ENCODE assay signal across 8 cellular contexts in genomic region chrX:154123241-154124219, GRCh38. TPM values are rescaled to one million over a fixed set of nuclear protein-coding genes. Genes with fewer than 3 reads are reported as not detected.
A peak's percentile ranks its signal among the peaks of the same experiment; 100 is the strongest.
DNase-seq lines count a peak whose midpoint lies in the region; ATAC-seq, FAIRE-seq and TF ChIP-seq lines count a peak whose summit lies in the region.

No MANE protein-coding gene starts in this region.

- peak; percentile 75 for ATAC-seq in CD8-positive, alpha-beta T cell
- ATAC-seq in activated CD8-positive, alpha-beta T cell treated with anti-CD3 and anti-CD28 coated beads for 36 hours: peak; percentile 67
- ATAC-seq in HepG2 (peak; percentile 48; the same call in 1 of the 3 replicates), GM21447 (IDR thresholded peaks at IDR 0.05; ENCODE audit: unreplicated experiment) (no peak)

- peaks cover 31% of the 10 kb centered on the region for H3K4me1 ChIP-seq in CD8-positive, alpha-beta T cell (ENCODE audit: insufficient read depth, low read length)
- H3K4me1 ChIP-seq in HepG2 (ENCODE audit: insufficient read depth, low read length): no peaks in the 10 kb centered on the region; the same call in 1 of the 2 replicates

- no TSS peak for BruUV-seq in HepG2 (replicated peaks; lab: Mats Ljungman, UMichigan)

- DNase-seq in CD8-positive, alpha-beta T cell: peak in 4 of 7 experiments; percentile 25 to 38 (median 26)
- DNase-seq in LHCN-M2 (ENCODE audit: low read depth) (peak; percentile 2), HepG2 (ENCODE audit: low spot score) (peak; percentile 24), COR-L47 (lab: John Stamatoyannopoulos, UW) (no peak), urothelium cell line (ENCODE audit: low spot score) (no peak), AG08396 (ENCODE audit: low spot score) (no peak)
- peak; percentile 37 for DNase-seq in activated CD8-positive, alpha-beta T cell treated with anti-CD3 and anti-CD28 coated beads for 36 hours

- intact Hi-C loops in CD8-positive, alpha-beta T cell (cut with DNase I, micrococcal nuclease): loop anchor here in 1 of 2 experiments (2.0 kb wide), 1 partner anchor 25 kb away; no protein-coding TSS in a partner anchor
- intact Hi-C loops in activated CD8-positive, alpha-beta T cell treated with anti-CD3 and anti-CD28 coated beads for 36 hours (cut with micrococcal nuclease): no loop called here
- intact Hi-C loops in HepG2 (cut with micrococcal nuclease; ENCODE audit: unreplicated experiment): no loop called here

- H3K4me3 ChIP-seq in CD8-positive, alpha-beta T cell (ENCODE audit: low read depth, low read length): no peak overlapping the region
- no peak overlapping the region for H3K4me3 ChIP-seq in HepG2 (replicated peaks in 1 of 3; ENCODE audit: insufficient read depth in 1 of 3, low read depth in 2 of 3, low read length in 3 of 3)

- no peak overlapping the region for H3K9ac ChIP-seq in HepG2 (ENCODE audit: insufficient read depth, low read depth, low read length)

- no peaks in the 10 kb centered on the region for H3K9me3 Mint-ChIP-seq in CD8-positive, alpha-beta T cell
- no peaks in the 10 kb centered on the region for H3K9me3 Mint-ChIP-seq in activated CD8-positive, alpha-beta T cell treated with anti-CD3 and anti-CD28 coated beads for 36 hours

- H3K4me1 Mint-ChIP-seq in CD8-positive, alpha-beta T cell (ENCODE audit: low read depth): peaks cover 18% of the 10 kb centered on the region
- H3K4me1 Mint-ChIP-seq in activated CD8-positive, alpha-beta T cell treated with anti-CD3 and anti-CD28 coated beads for 36 hours (ENCODE audit: low read depth): peaks cover 15% of the 10 kb centered on the region

- POLR2A ChIA-PET in CD8-positive, alpha-beta T cell (lab: Charles Lee): interaction anchor here (0.7 to 1.4 kb wide), 3 partner anchors 26 to 179 kb away, joined by 3 to 5 read pairs (median 4); partner anchors contain the start of gene MECP2
- POLR2A ChIA-PET in activated CD8-positive, alpha-beta T cell treated with anti-CD3 and anti-CD28 coated beads for 36 hours (lab: Charles Lee): no interaction called here
- POLR2A ChIA-PET in HepG2 (lab: Yijun Ruan, JAX): no interaction called here

- CTCF ChIA-PET in CD8-positive, alpha-beta T cell (lab: Charles Lee): interaction anchor here (2.8 kb wide), 1 partner anchor 13 kb away, joined by 13 read pairs; no protein-coding TSS in a partner anchor
- CTCF ChIA-PET in activated CD8-positive, alpha-beta T cell treated with anti-CD3 and anti-CD28 coated beads for 36 hours (lab: Charles Lee): interaction anchor here (1.0 kb wide), 1 partner anchor 14 kb away, joined by 4 read pairs; no protein-coding TSS in a partner anchor
- CTCF ChIA-PET in HepG2 (lab: Yijun Ruan, JAX; ENCODE audit: low intra/inter-chr PET ratio, low total read pairs): no interaction called here

- no peak for TF ChIP-seq RAD21 in HepG2 (CRISPR knock-in tag; IDR thresholded peaks at IDR 0.05)

- no peak for TF ChIP-seq EP300 in HepG2 (IDR thresholded peaks at IDR 0.05; ENCODE audit: low read depth in 2 of 2, low read length in 2 of 2)
- no peak for TF ChIP-seq EP300 in HepG2 (CRISPR knock-in tag; IDR thresholded peaks at IDR 0.05; ENCODE audit: borderline replicate concordance)

- 22% methylated on average over 8 of the region's 22 CpGs for WGBS in HepG2 (ENCODE audit: low lambda C conversion rate)

- H3K9me3 ChIP-seq in CD8-positive, alpha-beta T cell (ENCODE audit: low read length): no peaks in the 10 kb centered on the region
- no peaks in the 10 kb centered on the region for H3K9me3 ChIP-seq in HepG2 (ENCODE audit: low read length)

- no peak for TF ChIP-seq POLR2A in HepG2 (IDR thresholded peaks at IDR 0.05; ENCODE audit: insufficient read depth in 1 of 2, low read depth in 2 of 2, low read length in 2 of 2)

- H2AFZ ChIP-seq in HepG2 (ENCODE audit: low read length): no peak overlapping the region

- H3K27ac Mint-ChIP-seq in CD8-positive, alpha-beta T cell: no peak overlapping the region
- H3K27ac Mint-ChIP-seq in activated CD8-positive, alpha-beta T cell treated with anti-CD3 and anti-CD28 coated beads for 36 hours: peak overlapping the region; percentile 63

- no peak for TF ChIP-seq CTCF in CD8-positive, alpha-beta T cell (IDR thresholded peaks at IDR 0.05)
- no peak for TF ChIP-seq CTCF in activated CD8-positive, alpha-beta T cell treated with anti-CD3 and anti-CD28 coated beads for 36 hours (IDR thresholded peaks at IDR 0.05)
- TF ChIP-seq CTCF in HepG2 (CRISPR knock-in tag; IDR thresholded peaks at IDR 0.05): no peak

- no peaks in the 10 kb centered on the region for H3K36me3 Mint-ChIP-seq in CD8-positive, alpha-beta T cell
- no peaks in the 10 kb centered on the region for H3K36me3 Mint-ChIP-seq in activated CD8-positive, alpha-beta T cell treated with anti-CD3 and anti-CD28 coated beads for 36 hours (ENCODE audit: low read depth)

- H4K20me1 ChIP-seq in HepG2 (ENCODE audit: insufficient read depth, low read length): no peaks in the 10 kb centered on the region

- FAIRE-seq in HepG2 (lab: Jason Lieb, UNC) (peak; percentile 67), urothelium cell line (lab: Jason Lieb, UNC) (no peak)

- in situ Hi-C loops in HepG2 (cut with HindIII; ENCODE audit: extremely low pct_ligation_motif_present, low pct_unique_long_range_greater_than_20kb): no loop called here

- peak overlapping the region; percentile 40 for H3K4me3 Mint-ChIP-seq in CD8-positive, alpha-beta T cell
- H3K4me3 Mint-ChIP-seq in activated CD8-positive, alpha-beta T cell treated with anti-CD3 and anti-CD28 coated beads for 36 hours: no peak overlapping the region

- H3K27me3 Mint-ChIP-seq in CD8-positive, alpha-beta T cell (ENCODE audit: low read depth): no peaks in the 10 kb centered on the region
- no peaks in the 10 kb centered on the region for H3K27me3 Mint-ChIP-seq in activated CD8-positive, alpha-beta T cell treated with anti-CD3 and anti-CD28 coated beads for 36 hours

- no peaks in the 10 kb centered on the region for H3K79me2 ChIP-seq in HepG2 (ENCODE audit: insufficient read depth, low read length)

- no peak overlapping the region for H3K4me2 ChIP-seq in HepG2 (ENCODE audit: low read depth, low read length)

- H3K27ac ChIP-seq in CD8-positive, alpha-beta T cell (ENCODE audit: low read depth, low read length): no peak overlapping the region
- no peak overlapping the region for H3K27ac ChIP-seq in HepG2 (ENCODE audit: extremely low read length, insufficient read depth, low read length)

- H3K27me3 ChIP-seq in CD8-positive, alpha-beta T cell (ENCODE audit: insufficient read depth, low read length): no peaks in the 10 kb centered on the region
- no peaks in the 10 kb centered on the region for H3K27me3 ChIP-seq in HepG2 (ENCODE audit: control insufficient read depth in 1 of 2, insufficient read depth in 2 of 2, low read length in 2 of 2)

- no peaks in the 10 kb centered on the region for H3K36me3 ChIP-seq in CD8-positive, alpha-beta T cell (ENCODE audit: insufficient read depth, low read length)
- no peaks in the 10 kb centered on the region for H3K36me3 ChIP-seq in HepG2 (replicated peaks in 1 of 2; ENCODE audit: control insufficient read depth in 1 of 2, insufficient read depth in 2 of 2, low read length in 2 of 2)

RNA-seq across cellular contexts. Expression of gene OPN1LW, which starts 20.5 kb away (rescaled TPM):
- not detected for total RNA-seq in CD8-positive, alpha-beta T cell
- total RNA-seq in LHCN-M2 (2014; rRNA removed) (not detected in 2 replicates), HepG2 (2016; rRNA removed; fragmentation: Illumina TruSeq; extraction: Trizol) (not detected in 2 replicates)
- not detected for polyA plus RNA-seq in LHCN-M2 (2012)
- total RNA-seq in activated CD8-positive, alpha-beta T cell treated with anti-CD3 and anti-CD28 coated beads for 36 hours: not detected
- total RNA-seq in HepG2 (2016; cell fraction: cytosol; rRNA removed; fragmentation: Illumina TruSeq; extraction: Trizol; ENCODE audit: low read depth): not detected in 2 replicates
- not detected in 2 replicates for total RNA-seq in HepG2 (2016; cell fraction: insoluble cytoplasmic fraction; rRNA removed; fragmentation: Illumina TruSeq; extraction: Trizol)
- total RNA-seq in HepG2 (2016; cell fraction: membrane; rRNA removed; fragmentation: Illumina TruSeq; extraction: Trizol): not detected in 2 replicates
- total RNA-seq in HepG2 (2016; cell fraction: nucleus; rRNA removed; fragmentation: Illumina TruSeq; extraction: Trizol): not detected in 2 replicates
- polyA plus RNA-seq in HepG2 (2011; rRNA removed): not detected in 2 replicates
- polyA plus RNA-seq in HepG2 (2011; cell fraction: cytosol; rRNA removed): not detected in 2 replicates
- not detected in 2 replicates for polyA plus RNA-seq in HepG2 (2011; cell fraction: nucleus; rRNA removed)
- not detected in 2 replicates for polyA plus RNA-seq in HepG2 (2012)
- polyA plus RNA-seq in HepG2 (2016; cell fraction: cytosol; fragmentation: Illumina TruSeq; extraction: Trizol; ENCODE audit: low read depth): not detected in 2 replicates
- polyA plus RNA-seq in HepG2 (2016; cell fraction: insoluble cytoplasmic fraction; fragmentation: Illumina TruSeq; extraction: Trizol; ENCODE audit: low read depth): not detected in 2 replicates
- not detected in 2 replicates for polyA plus RNA-seq in HepG2 (2016; cell fraction: membrane; fragmentation: Illumina TruSeq; extraction: Trizol; ENCODE audit: low read depth)
- not detected in 2 replicates for polyA plus RNA-seq in HepG2 (2016; cell fraction: nucleus; fragmentation: Illumina TruSeq; extraction: Trizol; ENCODE audit: insufficient read depth, low read depth)
- polyA minus RNA-seq in HepG2 (2011; rRNA and poly(A)+ RNA removed; ENCODE audit: low replicate concordance): not detected in 2 replicates
- polyA minus RNA-seq in HepG2 (2011; cell fraction: cytosol; rRNA and poly(A)+ RNA removed): not detected in 2 replicates
- polyA minus RNA-seq in HepG2 (2011; cell fraction: nucleus; rRNA and poly(A)+ RNA removed): not detected in 2 replicates

RNA-seq across cellular contexts. Expression of gene MECP2, which starts 26.0 kb away (rescaled TPM):
- total RNA-seq in CD8-positive, alpha-beta T cell: 100 to 1,000 TPM; 106 to 204 TPM
- total RNA-seq in LHCN-M2 (2014; rRNA removed) (23.8 and 23.9 TPM in 2 replicates), HepG2 (2016; rRNA removed; fragmentation: Illumina TruSeq; extraction: Trizol) (16.4 and 18.1 TPM in 2 replicates)
- 14.6 TPM for polyA plus RNA-seq in LHCN-M2 (2012)
- total RNA-seq in activated CD8-positive, alpha-beta T cell treated with anti-CD3 and anti-CD28 coated beads for 36 hours: 10 to 100 TPM; 63.7 to 65.1 TPM
- 12.6 and 12.7 TPM in 2 replicates for total RNA-seq in HepG2 (2016; cell fraction: cytosol; rRNA removed; fragmentation: Illumina TruSeq; extraction: Trizol; ENCODE audit: low read depth)
- 15.3 and 17.0 TPM in 2 replicates for total RNA-seq in HepG2 (2016; cell fraction: insoluble cytoplasmic fraction; rRNA removed; fragmentation: Illumina TruSeq; extraction: Trizol)
- 27.1 and 27.7 TPM in 2 replicates for total RNA-seq in HepG2 (2016; cell fraction: membrane; rRNA removed; fragmentation: Illumina TruSeq; extraction: Trizol)
- 18.4 and 26.4 TPM in 2 replicates for total RNA-seq in HepG2 (2016; cell fraction: nucleus; rRNA removed; fragmentation: Illumina TruSeq; extraction: Trizol)
- polyA plus RNA-seq in HepG2 (2011; rRNA removed): 7.9 and 8.0 TPM in 2 replicates
- 4.6 and 4.7 TPM in 2 replicates for polyA plus RNA-seq in HepG2 (2011; cell fraction: cytosol; rRNA removed)
- polyA plus RNA-seq in HepG2 (2011; cell fraction: nucleus; rRNA removed): 19.4 and 22.3 TPM in 2 replicates
- 8.3 and 9.6 TPM in 2 replicates for polyA plus RNA-seq in HepG2 (2012)
- polyA plus RNA-seq in HepG2 (2016; cell fraction: cytosol; fragmentation: Illumina TruSeq; extraction: Trizol; ENCODE audit: low read depth): 15.2 and 15.6 TPM in 2 replicates
- polyA plus RNA-seq in HepG2 (2016; cell fraction: insoluble cytoplasmic fraction; fragmentation: Illumina TruSeq; extraction: Trizol; ENCODE audit: low read depth): 11.9 and 15.9 TPM in 2 replicates
- polyA plus RNA-seq in HepG2 (2016; cell fraction: membrane; fragmentation: Illumina TruSeq; extraction: Trizol; ENCODE audit: low read depth): 22.5 and 23.0 TPM in 2 replicates
- 21.4 and 24.2 TPM in 2 replicates for polyA plus RNA-seq in HepG2 (2016; cell fraction: nucleus; fragmentation: Illumina TruSeq; extraction: Trizol; ENCODE audit: insufficient read depth, low read depth)
- polyA minus RNA-seq in HepG2 (2011; rRNA and poly(A)+ RNA removed; ENCODE audit: low replicate concordance): 17.0 and 27.8 TPM in 2 replicates
- 3.6 and 5.0 TPM in 2 replicates for polyA minus RNA-seq in HepG2 (2011; cell fraction: cytosol; rRNA and poly(A)+ RNA removed)
- polyA minus RNA-seq in HepG2 (2011; cell fraction: nucleus; rRNA and poly(A)+ RNA removed): 33.7 and 39.8 TPM in 2 replicates

RNA-seq across cellular contexts. Expression of gene OPN1MW, which starts 58.9 kb away (rescaled TPM):
- total RNA-seq in CD8-positive, alpha-beta T cell: not detected
- not detected in 2 replicates for total RNA-seq in LHCN-M2 (2014; rRNA removed)
- not detected for polyA plus RNA-seq in LHCN-M2 (2012)
- not detected for total RNA-seq in activated CD8-positive, alpha-beta T cell treated with anti-CD3 and anti-CD28 coated beads for 36 hours
- not detected in 2 replicates for total RNA-seq in HepG2 (2016; rRNA removed; fragmentation: Illumina TruSeq; extraction: Trizol)
- total RNA-seq in HepG2 (2016; cell fraction: cytosol; rRNA removed; fragmentation: Illumina TruSeq; extraction: Trizol; ENCODE audit: low read depth): not detected in 2 replicates
- not detected in 2 replicates for total RNA-seq in HepG2 (2016; cell fraction: insoluble cytoplasmic fraction; rRNA removed; fragmentation: Illumina TruSeq; extraction: Trizol)
- total RNA-seq in HepG2 (2016; cell fraction: membrane; rRNA removed; fragmentation: Illumina TruSeq; extraction: Trizol): not detected in 2 replicates
- total RNA-seq in HepG2 (2016; cell fraction: nucleus; rRNA removed; fragmentation: Illumina TruSeq; extraction: Trizol): not detected in 2 replicates
- polyA plus RNA-seq in HepG2 (2011; rRNA removed): not detected in 2 replicates
- not detected in 2 replicates for polyA plus RNA-seq in HepG2 (2011; cell fraction: cytosol; rRNA removed)
- polyA plus RNA-seq in HepG2 (2011; cell fraction: nucleus; rRNA removed): not detected in 2 replicates
- polyA plus RNA-seq in HepG2 (2012): not detected in 2 replicates
- polyA plus RNA-seq in HepG2 (2016; cell fraction: cytosol; fragmentation: Illumina TruSeq; extraction: Trizol; ENCODE audit: low read depth): not detected in 2 replicates
- polyA plus RNA-seq in HepG2 (2016; cell fraction: insoluble cytoplasmic fraction; fragmentation: Illumina TruSeq; extraction: Trizol; ENCODE audit: low read depth): not detected in 2 replicates
- not detected in 2 replicates for polyA plus RNA-seq in HepG2 (2016; cell fraction: membrane; fragmentation: Illumina TruSeq; extraction: Trizol; ENCODE audit: low read depth)
- polyA plus RNA-seq in HepG2 (2016; cell fraction: nucleus; fragmentation: Illumina TruSeq; extraction: Trizol; ENCODE audit: insufficient read depth, low read depth): not detected in 2 replicates
- not detected in 2 replicates for polyA minus RNA-seq in HepG2 (2011; rRNA and poly(A)+ RNA removed; ENCODE audit: low replicate concordance)
- not detected in 2 replicates for polyA minus RNA-seq in HepG2 (2011; cell fraction: cytosol; rRNA and poly(A)+ RNA removed)
- not detected in 2 replicates for polyA minus RNA-seq in HepG2 (2011; cell fraction: nucleus; rRNA and poly(A)+ RNA removed)

Comparison
In these comparisons a context has a peak if more than half of its experiments do, and no peak if none do; other contexts are left out.
1. DNase-seq: peak in CD8-positive, alpha-beta T cell (4 of 7), LHCN-M2 (single experiment), activated CD8-positive, alpha-beta T cell treated with anti-CD3 and anti-CD28 coated beads for 36 hours (single experiment) and HepG2 (single experiment); none in COR-L47 (single experiment), urothelium cell line (single experiment) and AG08396 (single experiment).